ENCODE assay signal across 23 cellular contexts in the genomic region with DNA sequence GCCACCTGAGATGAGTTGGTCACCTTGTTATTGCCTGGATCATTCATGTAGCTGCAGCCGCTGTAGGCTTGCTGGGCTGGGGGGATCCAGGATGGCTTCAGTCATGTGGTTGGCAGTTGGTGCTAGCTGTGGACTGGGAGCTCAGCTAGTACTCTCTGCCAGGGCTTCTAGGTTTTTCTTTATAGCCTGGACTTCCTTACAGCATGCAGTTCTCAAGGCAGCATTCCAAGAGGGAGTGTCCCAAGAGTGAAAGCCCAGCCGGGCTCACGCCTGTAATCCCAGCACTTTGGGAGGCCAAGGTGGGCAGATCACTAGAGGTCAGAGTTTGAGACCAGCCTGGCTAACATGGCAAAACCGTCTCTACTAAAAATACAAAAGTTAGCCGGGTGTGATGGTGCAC. TPM values are rescaled to one million over a fixed set of nuclear protein-coding genes. Genes with fewer than 3 reads are reported as not detected.
DNase-seq lines count a peak whose midpoint lies in the region; ATAC-seq and TF ChIP-seq lines count a peak whose summit lies in the region.
"Had no signal": no experiment of that assay in that cellular context is flagged by ENCODE, and none has a peak within 500 bp of the region (broad histone marks: within the 10 kb centered on the region; RNA-seq: fewer than 3 reads in every experiment).

No MANE protein-coding gene starts in this region.

- H2BK15ac ChIP-seq in IMR-90 (ENCODE audit: low read depth, low read length) = no peak overlapping the region

- no peak overlapping the region for H2AK5ac ChIP-seq in IMR-90 (ENCODE audit: low read depth, low read length)

- H3K4me1 ChIP-seq in IMR-90 (ENCODE audit: control insufficient read depth, insufficient read depth, low read length) (no peaks in the 10 kb centered on the region), GM23338 (ENCODE audit: insufficient read depth) (no peaks in the 10 kb centered on the region)

- CTCF ChIA-PET in IMR-90 (lab: Yijun Ruan, JAX) = no interaction called here

- dilution Hi-C loops in IMR-90 (cut with HindIII; ENCODE audit: low sequenced_read_pairs, unreplicated experiment) = no loop called here

- H3K4me3 ChIP-seq in AG10803 (ENCODE audit: low read length) (no peak overlapping the region), IMR-90 (ENCODE audit: insufficient read depth, low read depth, low read length) (no peak overlapping the region), GM23338 (no peak overlapping the region)
- H3K4me3 ChIP-seq: GM12878, GM23248 had no signal

- 60% methylated on average over 1 of the region's 5 CpGs; no CpG with 5 or more reads in 1 of the 2 experiments for WGBS in IMR-90 (ENCODE audit: extremely low coverage in 2 of 2, insufficient read length in 1 of 2), 2 experiments

- H2BK120ac ChIP-seq in IMR-90 (ENCODE audit: low read depth, low read length) = no peak overlapping the region

- no peak for TF ChIP-seq POLR2A in IMR-90 (IDR thresholded peaks at IDR 0.05; ENCODE audit: low read depth, low read length)

- H3K27ac ChIP-seq in IMR-90 (ENCODE audit: insufficient read depth, low read length) (no peak overlapping the region), GM23338 (ENCODE audit: low read depth) (no peak overlapping the region)
- H3K27ac ChIP-seq: 22Rv1, GM23248 had no signal

- H3K56ac ChIP-seq in IMR-90 (ENCODE audit: extremely low read depth, insufficient read depth, low read length) = no peak overlapping the region

- no peak for TF ChIP-seq CTCF in AG10803 (conservative IDR thresholded peaks at IDR 0.05; ENCODE audit: low read length)
- TF ChIP-seq CTCF in IMR-90 (conservative IDR thresholded peaks at IDR 0.05; ENCODE audit: low read depth, low read length) = no peak
- no peak for TF ChIP-seq CTCF in GM23338 (conservative IDR thresholded peaks at IDR 0.05; ENCODE audit: low read depth in 2 of 2)

- no TSS peak for BruUV-seq in IMR-90 (replicated peaks; lab: Mats Ljungman, UMichigan)

- no peak overlapping the region for H3K4me3 Mint-ChIP-seq in activated T-helper 2 cell treated with anti-CD3 and anti-CD28 coated beads, Interferon-gamma antibody, Interleukin-2, Interleukin-4, amounts not matched to agents 10 μg/mL and 5 μg/mL and 100 μg/mL, durations not matched to agents 14 hours and 24 hours and 36 hours (ENCODE audit: low read depth)
- no peak overlapping the region for H3K4me3 Mint-ChIP-seq in GM23338
- H3K4me3 Mint-ChIP-seq: CD4-positive, alpha-beta memory T cell; H9 had no signal

- in situ Hi-C loops in IMR-90 (cut with MboI; ENCODE audit: low sequenced_read_pairs) = no loop called here

- H3K4ac ChIP-seq in IMR-90 (ENCODE audit: low read depth, low read length) = no peak overlapping the region

- no peaks in the 10 kb centered on the region for H3K9me3 Mint-ChIP-seq in activated T-helper 2 cell treated with anti-CD3 and anti-CD28 coated beads, Interferon-gamma antibody, Interleukin-2, Interleukin-4, amounts not matched to agents 10 μg/mL and 5 μg/mL and 100 μg/mL, durations not matched to agents 14 hours and 24 hours and 36 hours
- H3K9me3 Mint-ChIP-seq in GM23338 = no peaks in the 10 kb centered on the region; the same call in 2 of the 3 replicates
- H3K9me3 Mint-ChIP-seq: H9 had no signal

- no peak overlapping the region for H4K8ac ChIP-seq in IMR-90 (ENCODE audit: low read depth in 2 of 2, low read length in 2 of 2)

- ATAC-seq in IMR-90 (ENCODE audit: low read depth) (no peak), left colon (peak; percentile 98), GM23338 (no peak)
- ATAC-seq: GM12878, HCT116 had no signal

- H3F3A ChIP-seq in GM23338 (replicated peaks; ENCODE audit: low read depth) = no peaks in the 10 kb centered on the region

- no peak for TF ChIP-seq RAD21 in IMR-90 (IDR thresholded peaks at IDR 0.05; ENCODE audit: low read length)

- H4K91ac ChIP-seq in IMR-90 (ENCODE audit: insufficient read depth, low read depth, low read length) = no peak overlapping the region

- H4K5ac ChIP-seq in IMR-90 (ENCODE audit: low read depth, low read length) = no peak overlapping the region

- peak; percentile 4 for DNase-seq in AG10803 (ENCODE audit: low read depth)
- DNase-seq in IMR-90 = peak; percentile 3
- peak; percentile 7 for DNase-seq in fibroblast of peridontal ligament (ENCODE audit: extremely low read depth)
- peak in 1 of 2 donors; percentile 23 for DNase-seq in left colon
- no peak for DNase-seq in activated T-helper 2 cell treated with anti-CD3 and anti-CD28 coated beads, Interferon-gamma antibody, Interleukin-2, Interleukin-4, amounts not matched to agents 10 μg/mL and 5 μg/mL and 100 μg/mL, durations not matched to agents 14 hours and 24 hours and 36 hours (ENCODE audit: low spot score)
- DNase-seq in GM23338 (ENCODE audit: low spot score) = no peak
- DNase-seq in SW480 (ENCODE audit: low spot score) = no peak
- DNase-seq in ureter (ENCODE audit: low spot score) = no peak
- DNase-seq: AML-193; BE2C; C1 segment of cervical spinal cord; Calu3; CD4-positive, alpha-beta memory T cell; COR-L47; DMS53; DMS79 treated with DMSO at 0.1 percent for 48 hours; GDM1; GM23248; H9 had no signal

- H3K18ac ChIP-seq in IMR-90 (ENCODE audit: low read depth, low read length) = no peak overlapping the region

- no peaks in the 10 kb centered on the region for H3K4me1 Mint-ChIP-seq in activated T-helper 2 cell treated with anti-CD3 and anti-CD28 coated beads, Interferon-gamma antibody, Interleukin-2, Interleukin-4, amounts not matched to agents 10 μg/mL and 5 μg/mL and 100 μg/mL, durations not matched to agents 14 hours and 24 hours and 36 hours (ENCODE audit: low read depth)
- H3K4me1 Mint-ChIP-seq in GM23338 = peaks cover 7% of the 10 kb centered on the region; the same call in 2 of the 3 replicates
- H3K4me1 Mint-ChIP-seq: CD4-positive, alpha-beta memory T cell had no signal

- no peaks in the 10 kb centered on the region for H3K9me1 ChIP-seq in IMR-90 (ENCODE audit: insufficient read depth, low read length)

- intact Hi-C loops in IMR-90 (cut with micrococcal nuclease) = no loop called here
- intact Hi-C loops in left colon (cut with DNase I, micrococcal nuclease) = no loop called here
- intact Hi-C loops in activated T-helper 2 cell treated with anti-CD3 and anti-CD28 coated beads, Interferon-gamma antibody, Interleukin-2, Interleukin-4, amounts not matched to agents 10 μg/mL and 5 μg/mL and 100 μg/mL, durations not matched to agents 14 hours and 24 hours and 36 hours (cut with micrococcal nuclease) = no loop called here

- no peaks in the 10 kb centered on the region for H3K27me3 Mint-ChIP-seq in activated T-helper 2 cell treated with anti-CD3 and anti-CD28 coated beads, Interferon-gamma antibody, Interleukin-2, Interleukin-4, amounts not matched to agents 10 μg/mL and 5 μg/mL and 100 μg/mL, durations not matched to agents 14 hours and 24 hours and 36 hours (ENCODE audit: low read depth)
- peaks cover 2% of the 10 kb centered on the region for H3K27me3 Mint-ChIP-seq in GM23338 (ENCODE audit: insufficient read depth, low read depth, poor library complexity)

- no peak overlapping the region for H3K23ac ChIP-seq in IMR-90 (ENCODE audit: low read depth, low read length)

- no peaks in the 10 kb centered on the region for H3K79me1 ChIP-seq in IMR-90 (ENCODE audit: low read depth in 1 of 2, low read length in 2 of 2)

- H3K27ac Mint-ChIP-seq in activated T-helper 2 cell treated with anti-CD3 and anti-CD28 coated beads, Interferon-gamma antibody, Interleukin-2, Interleukin-4, amounts not matched to agents 10 μg/mL and 5 μg/mL and 100 μg/mL, durations not matched to agents 14 hours and 24 hours and 36 hours = no peak overlapping the region
- no peak overlapping the region for H3K27ac Mint-ChIP-seq in GM23338
- H3K27ac Mint-ChIP-seq: CD4-positive, alpha-beta memory T cell; H9 had no signal

- H3K36me3 ChIP-seq in IMR-90 (ENCODE audit: control insufficient read depth, insufficient read depth, low read length) (no peaks in the 10 kb centered on the region), GM23338 (ENCODE audit: insufficient read depth) (no peaks in the 10 kb centered on the region)
- H3K36me3 ChIP-seq: BE2C had no signal

- no peaks in the 10 kb centered on the region for H3K9me2 ChIP-seq in GM23338 (ENCODE audit: insufficient read depth)

- H3K4me2 ChIP-seq in IMR-90 (ENCODE audit: low read depth, low read length) (no peak overlapping the region), GM23338 (no peak overlapping the region)

- H2BK20ac ChIP-seq in IMR-90 (ENCODE audit: low read depth, low read length) = no peak overlapping the region

- no peak overlapping the region for H3K9ac ChIP-seq in IMR-90 (ENCODE audit: low read depth, low read length)
- H3K9ac ChIP-seq: GM23248 had no signal

- H3K9me3 ChIP-seq in IMR-90 (ENCODE audit: control insufficient read depth, insufficient read depth, low read length) = no peaks in the 10 kb centered on the region; the same call in 1 of the 2 replicates
- H3K9me3 ChIP-seq: BE2C had no signal

- no peaks in the 10 kb centered on the region for H3K79me2 ChIP-seq in GM23338 (replicated peaks; ENCODE audit: insufficient read depth)

- no peak overlapping the region for H3K14ac ChIP-seq in IMR-90 (replicated peaks; ENCODE audit: low read depth, low read length)

- H2AK9ac ChIP-seq in IMR-90 (replicated peaks; ENCODE audit: low read depth, low read length, poor library complexity) = no peak overlapping the region

- H3K27me3 ChIP-seq in IMR-90 (ENCODE audit: control insufficient read depth, insufficient read depth, low read length) = peaks cover 16% of the 10 kb centered on the region
- no peaks in the 10 kb centered on the region for H3K27me3 ChIP-seq in GM23338 (ENCODE audit: insufficient read depth)
- H3K27me3 ChIP-seq: BE2C had no signal

- H2BK5ac ChIP-seq in IMR-90 (ENCODE audit: low read depth, low read length, poor library complexity, severe bottlenecking) = no peak overlapping the region

- no peaks in the 10 kb centered on the region for H4K20me1 ChIP-seq in IMR-90 (ENCODE audit: insufficient read depth, low read length)
- no peaks in the 10 kb centered on the region for H4K20me1 ChIP-seq in GM23338 (replicated peaks; ENCODE audit: insufficient read depth)

- POLR2A ChIA-PET in IMR-90 (lab: Charles Lee; ENCODE audit: unreplicated experiment) = no interaction called here

- no peaks in the 10 kb centered on the region for H3K36me3 Mint-ChIP-seq in activated T-helper 2 cell treated with anti-CD3 and anti-CD28 coated beads, Interferon-gamma antibody, Interleukin-2, Interleukin-4, amounts not matched to agents 10 μg/mL and 5 μg/mL and 100 μg/mL, durations not matched to agents 14 hours and 24 hours and 36 hours (ENCODE audit: low read depth)
- H3K36me3 Mint-ChIP-seq in GM23338 (ENCODE audit: low read depth) = no peaks in the 10 kb centered on the region
- H3K36me3 Mint-ChIP-seq: CD4-positive, alpha-beta memory T cell had no signal

- H2AFZ ChIP-seq in IMR-90 (replicated peaks; ENCODE audit: low read length, poor library complexity) = no peak overlapping the region
- no peak overlapping the region for H2AFZ ChIP-seq in GM23338
- H2AFZ ChIP-seq: GM23248 had no signal

RNA-seq across cellular contexts. Expression of a gene that starts 23.7 kb away (rescaled TPM):
- total RNA-seq in IMR-90 (2012; rRNA removed) (under 0.01 and 0.28 TPM in 2 replicates), left colon (under 1 TPM in 1 of 2 donors, not detected in 1; 0.21 TPM), ureter (not detected)
- polyA plus RNA-seq in IMR-90 (2012; rRNA removed) (0.07 and 0.09 TPM in 2 replicates), GM23338 (2016; fragmentation: Nextera tagmentation; extraction: Ambion mirVana) (0.56 and 0.71 TPM in 2 replicates)
- polyA plus RNA-seq in IMR-90 (2012; cell fraction: cytosol; rRNA removed) = 0.10 and 0.11 TPM in 2 replicates
- 0.08 TPM in 2 replicates for polyA plus RNA-seq in IMR-90 (2012; cell fraction: nucleus; rRNA removed; ENCODE audit: low replicate concordance)
- total RNA-seq in activated T-helper 2 cell treated with anti-CD3 and anti-CD28 coated beads, Interferon-gamma antibody, Interleukin-2, Interleukin-4, amounts not matched to agents 10 μg/mL and 5 μg/mL and 100 μg/mL, durations not matched to agents 14 hours and 24 hours and 36 hours = not detected in 2 replicates
- total RNA-seq in GM23338 (2014; rRNA removed; shearing (Covaris generic)) = 0.38 and 0.70 TPM in 2 replicates
- total RNA-seq: Calu3; CD4-positive, alpha-beta memory T cell; GM12878; H9 had no signal
- polyA plus RNA-seq: AG04450; CD4-positive, alpha-beta memory T cell; GM23248 had no signal

Comparison
In these comparisons a context has a peak if more than half of its experiments do, and no peak if none do; other contexts are left out.
1. DNase-seq: peak in AG10803 (single experiment), IMR-90 (single experiment) and fibroblast of peridontal ligament (single experiment); none in activated T-helper 2 cell treated with anti-CD3 and anti-CD28 coated beads, Interferon-gamma antibody, Interleukin-2, Interleukin-4, amounts not matched to agents 10 μg/mL and 5 μg/mL and 100 μg/mL, durations not matched to agents 14 hours and 24 hours and 36 hours (single experiment), GM23338 (single experiment), SW480 (single experiment) and ureter (single experiment).